ENCODE assay signal across 16 cellular contexts in genomic region chr10:1156921-1157614, GRCh38.
"Had no signal": no experiment of that assay in that cellular context is flagged by ENCODE, and none has a peak within 500 bp of the region (broad histone marks: within the 10 kb centered on the region; RNA-seq: fewer than 3 reads in every experiment).

No MANE protein-coding gene starts in this region.

- H3K4me1 Mint-ChIP-seq: activated CD4-positive, alpha-beta T cell treated with anti-CD3 and anti-CD28 coated beads for 36 hours had no signal

- H3K36me3 ChIP-seq: esophagus squamous epithelium, thoracic aorta, uterus had no signal

- H3K27ac Mint-ChIP-seq: activated CD4-positive, alpha-beta T cell treated with anti-CD3 and anti-CD28 coated beads for 36 hours; activated CD8-positive, alpha-beta T cell treated with anti-CD3 and anti-CD28 coated beads for 36 hours; activated naive CD8-positive, alpha-beta T cell treated with anti-CD3 and anti-CD28 coated beads for 36 hours had no signal

- H3K9me3 ChIP-seq: esophagus squamous epithelium, thoracic aorta, uterus had no signal

- H3K4me3 ChIP-seq: dorsolateral prefrontal cortex, esophagus squamous epithelium, thoracic aorta, uterus had no signal

- H3K9me3 Mint-ChIP-seq: activated CD8-positive, alpha-beta T cell treated with anti-CD3 and anti-CD28 coated beads for 36 hours; activated naive CD8-positive, alpha-beta T cell treated with anti-CD3 and anti-CD28 coated beads for 36 hours; naive thymus-derived CD4-positive, alpha-beta T cell had no signal

- H3K4me3 Mint-ChIP-seq: activated CD4-positive, alpha-beta T cell treated with anti-CD3 and anti-CD28 coated beads for 36 hours; activated CD8-positive, alpha-beta T cell treated with anti-CD3 and anti-CD28 coated beads for 36 hours; activated naive CD8-positive, alpha-beta T cell treated with anti-CD3 and anti-CD28 coated beads for 36 hours; naive thymus-derived CD4-positive, alpha-beta T cell had no signal

- H3K27ac ChIP-seq: dorsolateral prefrontal cortex, esophagus squamous epithelium, thoracic aorta, uterus had no signal

- ATAC-seq: activated CD4-positive, alpha-beta T cell treated with anti-CD3 and anti-CD28 coated beads for 36 hours; activated CD8-positive, alpha-beta T cell treated with anti-CD3 and anti-CD28 coated beads for 36 hours; left cardiac atrium; stimulated activated naive CD8-positive, alpha-beta T cell treated with anti-CD3 and anti-CD28 coated beads, Interleukin-15, Interleukin-2, amounts not matched to agents 100 U/mL and 50 U/mL, for 24 hours had no signal

- DNase-seq: activated CD4-positive, alpha-beta T cell treated with anti-CD3 and anti-CD28 coated beads for 36 hours; activated CD8-positive, alpha-beta T cell treated with anti-CD3 and anti-CD28 coated beads for 36 hours; activated gamma-delta T cell treated with Interleukin-2 at 50 U/mL for 16 hours; activated naive CD8-positive, alpha-beta T cell treated with anti-CD3 and anti-CD28 coated beads for 36 hours; cerebellar nuclear complex; esophagus squamous epithelium; foreskin fibroblast; glutamatergic neuron; left cardiac atrium; naive thymus-derived CD4-positive, alpha-beta T cell; occipital lobe; stimulated activated CD4-positive, alpha-beta T cell treated with anti-CD3 and anti-CD28 coated beads, Interleukin-2, amount 100 ng/mL, for 48 hours; stimulated activated naive CD8-positive, alpha-beta T cell treated with anti-CD3 and anti-CD28 coated beads, Interleukin-15, Interleukin-2, amounts not matched to agents 100 U/mL and 50 U/mL, for 24 hours; uterus had no signal

- H3K27me3 Mint-ChIP-seq: activated CD4-positive, alpha-beta T cell treated with anti-CD3 and anti-CD28 coated beads for 36 hours; activated naive CD8-positive, alpha-beta T cell treated with anti-CD3 and anti-CD28 coated beads for 36 hours had no signal

- H3K27me3 ChIP-seq: dorsolateral prefrontal cortex, esophagus squamous epithelium, uterus had no signal

- H3K4me1 ChIP-seq: esophagus squamous epithelium, uterus had no signal

- H3K36me3 Mint-ChIP-seq: activated naive CD8-positive, alpha-beta T cell treated with anti-CD3 and anti-CD28 coated beads for 36 hours; naive thymus-derived CD4-positive, alpha-beta T cell had no signal
